Comparison of ENCODE assay signal across 1 cellular context in the genomic region with DNA sequence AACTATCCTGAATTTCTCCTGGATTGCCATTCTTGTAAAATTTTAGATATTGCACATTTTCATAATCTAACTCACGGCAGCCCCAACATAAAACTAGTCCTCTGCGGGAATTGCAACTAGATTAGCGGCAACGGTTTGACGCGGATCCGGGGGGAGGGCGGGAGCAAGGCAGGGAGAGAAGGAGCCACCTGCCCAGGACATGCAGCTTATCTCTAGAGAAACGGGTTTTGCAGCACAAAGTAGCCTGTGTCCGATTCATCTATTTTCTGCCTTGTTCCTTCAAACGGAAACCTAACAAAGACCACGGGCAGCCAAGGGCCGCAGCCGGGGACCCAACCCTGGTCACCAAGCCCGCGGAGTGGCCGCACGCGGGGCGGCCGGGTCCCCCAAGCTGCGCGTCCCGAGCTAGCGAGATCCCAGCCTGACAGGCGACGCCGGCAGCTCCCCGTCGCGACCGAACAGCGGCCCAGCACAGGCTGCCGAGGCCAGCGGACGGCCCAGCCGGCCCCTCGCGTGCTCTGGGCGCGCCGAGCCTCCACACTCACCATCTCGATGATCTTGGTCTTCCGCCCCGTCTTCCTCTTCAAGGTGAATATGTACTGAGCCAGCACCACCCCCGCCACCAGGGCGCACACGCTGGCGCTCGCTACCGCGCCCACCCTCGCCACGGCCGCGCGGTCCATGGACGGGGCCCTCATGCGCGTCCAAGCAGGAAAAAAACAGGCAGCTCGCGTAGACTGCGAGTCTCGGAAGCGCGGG.
A peak's percentile ranks its signal among the peaks of the same experiment; 100 is the strongest.
TF ChIP-seq lines count a peak whose summit lies in the region.

A gene (minus strand): TSS at position 754 of the 759 bp plus-strand sequence. CDS start 71 bp downstream, at position 683.

TF ChIP-seq in GM12878, 131 proteins besides CTCF, POLR2A, EP300 and RAD21 (continued from another document):
- TF ChIP-seq, protein P1, sequence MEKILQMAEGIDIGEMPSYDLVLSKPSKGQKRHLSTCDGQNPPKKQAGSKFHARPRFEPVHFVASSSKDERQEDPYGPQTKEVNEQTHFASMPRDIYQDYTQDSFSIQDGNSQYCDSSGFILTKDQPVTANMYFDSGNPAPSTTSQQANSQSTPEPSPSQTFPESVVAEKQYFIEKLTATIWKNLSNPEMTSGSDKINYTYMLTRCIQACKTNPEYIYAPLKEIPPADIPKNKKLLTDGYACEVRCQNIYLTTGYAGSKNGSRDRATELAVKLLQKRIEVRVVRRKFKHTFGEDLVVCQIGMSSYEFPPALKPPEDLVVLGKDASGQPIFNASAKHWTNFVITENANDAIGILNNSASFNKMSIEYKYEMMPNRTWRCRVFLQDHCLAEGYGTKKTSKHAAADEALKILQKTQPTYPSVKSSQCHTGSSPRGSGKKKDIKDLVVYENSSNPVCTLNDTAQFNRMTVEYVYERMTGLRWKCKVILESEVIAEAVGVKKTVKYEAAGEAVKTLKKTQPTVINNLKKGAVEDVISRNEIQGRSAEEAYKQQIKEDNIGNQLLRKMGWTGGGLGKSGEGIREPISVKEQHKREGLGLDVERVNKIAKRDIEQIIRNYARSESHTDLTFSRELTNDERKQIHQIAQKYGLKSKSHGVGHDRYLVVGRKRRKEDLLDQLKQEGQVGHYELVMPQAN (conservative IDR thresholded peaks at IDR 0.05), result peak; percentile 84; the same call in 1 of the 2 replicates
- TF ChIP-seq CBX5 (IDR thresholded peaks at IDR 0.05; ENCODE audit: low read depth), result 0 out of 2 replicates have a peak, but pooled peaks have one; percentile 5
- no peak for TF ChIP-seq TCF3 (IDR thresholded peaks at IDR 0.05; ENCODE audit: borderline replicate concordance, insufficient read depth, low read depth, low read length)
- no peak; the same call in 1 of the 2 replicates for TF ChIP-seq EED (IDR thresholded peaks at IDR 0.05; ENCODE audit: low read depth)
- no peak for TF ChIP-seq SMC3 (IDR thresholded peaks at IDR 0.05; ENCODE audit: borderline replicate concordance, low read length)
- TF ChIP-seq ZNF384 (IDR thresholded peaks at IDR 0.05; ENCODE audit: borderline replicate concordance, low read depth, low read length), result no peak
- TF ChIP-seq, protein P2, sequence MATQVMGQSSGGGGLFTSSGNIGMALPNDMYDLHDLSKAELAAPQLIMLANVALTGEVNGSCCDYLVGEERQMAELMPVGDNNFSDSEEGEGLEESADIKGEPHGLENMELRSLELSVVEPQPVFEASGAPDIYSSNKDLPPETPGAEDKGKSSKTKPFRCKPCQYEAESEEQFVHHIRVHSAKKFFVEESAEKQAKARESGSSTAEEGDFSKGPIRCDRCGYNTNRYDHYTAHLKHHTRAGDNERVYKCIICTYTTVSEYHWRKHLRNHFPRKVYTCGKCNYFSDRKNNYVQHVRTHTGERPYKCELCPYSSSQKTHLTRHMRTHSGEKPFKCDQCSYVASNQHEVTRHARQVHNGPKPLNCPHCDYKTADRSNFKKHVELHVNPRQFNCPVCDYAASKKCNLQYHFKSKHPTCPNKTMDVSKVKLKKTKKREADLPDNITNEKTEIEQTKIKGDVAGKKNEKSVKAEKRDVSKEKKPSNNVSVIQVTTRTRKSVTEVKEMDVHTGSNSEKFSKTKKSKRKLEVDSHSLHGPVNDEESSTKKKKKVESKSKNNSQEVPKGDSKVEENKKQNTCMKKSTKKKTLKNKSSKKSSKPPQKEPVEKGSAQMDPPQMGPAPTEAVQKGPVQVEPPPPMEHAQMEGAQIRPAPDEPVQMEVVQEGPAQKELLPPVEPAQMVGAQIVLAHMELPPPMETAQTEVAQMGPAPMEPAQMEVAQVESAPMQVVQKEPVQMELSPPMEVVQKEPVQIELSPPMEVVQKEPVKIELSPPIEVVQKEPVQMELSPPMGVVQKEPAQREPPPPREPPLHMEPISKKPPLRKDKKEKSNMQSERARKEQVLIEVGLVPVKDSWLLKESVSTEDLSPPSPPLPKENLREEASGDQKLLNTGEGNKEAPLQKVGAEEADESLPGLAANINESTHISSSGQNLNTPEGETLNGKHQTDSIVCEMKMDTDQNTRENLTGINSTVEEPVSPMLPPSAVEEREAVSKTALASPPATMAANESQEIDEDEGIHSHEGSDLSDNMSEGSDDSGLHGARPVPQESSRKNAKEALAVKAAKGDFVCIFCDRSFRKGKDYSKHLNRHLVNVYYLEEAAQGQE (IDR thresholded peaks at IDR 0.05; ENCODE audit: low read depth, low read length), result no peak
- TF ChIP-seq, protein P3, sequence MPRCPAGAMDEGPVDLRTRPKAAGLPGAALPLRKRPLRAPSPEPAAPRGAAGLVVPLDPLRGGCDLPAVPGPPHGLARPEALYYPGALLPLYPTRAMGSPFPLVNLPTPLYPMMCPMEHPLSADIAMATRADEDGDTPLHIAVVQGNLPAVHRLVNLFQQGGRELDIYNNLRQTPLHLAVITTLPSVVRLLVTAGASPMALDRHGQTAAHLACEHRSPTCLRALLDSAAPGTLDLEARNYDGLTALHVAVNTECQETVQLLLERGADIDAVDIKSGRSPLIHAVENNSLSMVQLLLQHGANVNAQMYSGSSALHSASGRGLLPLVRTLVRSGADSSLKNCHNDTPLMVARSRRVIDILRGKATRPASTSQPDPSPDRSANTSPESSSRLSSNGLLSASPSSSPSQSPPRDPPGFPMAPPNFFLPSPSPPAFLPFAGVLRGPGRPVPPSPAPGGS (IDR thresholded peaks at IDR 0.05; ENCODE audit: borderline replicate concordance, insufficient read depth, low read depth, low read length, poor library complexity, severe bottlenecking), result no peak
- no peak for TF ChIP-seq KDM1A (IDR thresholded peaks at IDR 0.05; ENCODE audit: borderline replicate concordance)
